ENCODE assay signal across 27 cellular contexts in the genomic region with DNA sequence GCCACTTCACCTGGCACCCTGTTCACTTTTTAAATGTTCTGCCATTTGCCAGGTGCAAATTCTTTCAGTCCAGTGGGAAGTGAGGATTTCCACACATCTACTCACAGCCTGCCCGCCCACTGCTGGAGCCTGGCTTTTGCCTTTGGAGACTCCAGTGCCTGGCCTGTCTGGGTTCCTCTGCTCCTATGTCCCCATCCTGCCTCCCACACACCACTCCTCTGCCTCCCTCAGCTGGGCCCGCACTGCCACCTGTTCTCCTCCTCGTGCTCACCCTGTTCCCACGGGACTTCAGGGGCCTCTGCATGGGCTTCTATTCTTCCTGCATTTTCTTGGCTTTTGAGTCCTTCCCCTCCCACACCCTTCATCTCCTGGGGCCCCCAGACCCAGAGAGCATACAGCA. TPM values are rescaled to one million over a fixed set of nuclear protein-coding genes. Genes with fewer than 3 reads are reported as not detected.
DNase-seq lines count a peak whose midpoint lies in the region; ATAC-seq, FAIRE-seq and TF ChIP-seq lines count a peak whose summit lies in the region.
"Had no signal": no experiment of that assay in that cellular context is flagged by ENCODE, and none has a peak within 500 bp of the region (broad histone marks: within the 10 kb centered on the region; RNA-seq: fewer than 3 reads in every experiment).

No MANE protein-coding gene starts in this region.

- H3K4me3 ChIP-seq in neural cell (ENCODE audit: low read length): no peak overlapping the region

- H2AFZ ChIP-seq in neural cell (ENCODE audit: low read depth, low read length): no peak overlapping the region
- H2AFZ ChIP-seq: parathyroid adenoma had no signal

- no peak for TF ChIP-seq CTCF in neural cell (IDR thresholded peaks at IDR 0.05; ENCODE audit: poor library complexity, severe bottlenecking)

- peaks cover 15% of the 10 kb centered on the region for H3F3A ChIP-seq in neural cell (ENCODE audit: insufficient read depth, low read length, poor library complexity, severe bottlenecking)

- H3K27me3 Mint-ChIP-seq in stimulated activated naive CD8-positive, alpha-beta T cell treated with anti-CD3 and anti-CD28 coated beads, Interleukin-15, amount 100 ng/mL, for 72 hours: peaks cover 20% of the 10 kb centered on the region

- H3K4me2 ChIP-seq in neural cell (ENCODE audit: low read length): no peak overlapping the region

- peak overlapping the region; percentile 1 for H3K9ac ChIP-seq in neural cell (ENCODE audit: low read length)
- H3K9ac ChIP-seq: KMS-11, parathyroid adenoma had no signal

- no peaks in the 10 kb centered on the region for H3K9me3 Mint-ChIP-seq in stimulated activated naive CD8-positive, alpha-beta T cell treated with anti-CD3 and anti-CD28 coated beads, Interleukin-15, amount 100 ng/mL, for 72 hours
- H3K9me3 Mint-ChIP-seq: activated naive CD8-positive, alpha-beta T cell treated with anti-CD3 and anti-CD28 coated beads, Interleukin-2, amount 50 U/mL, for 24 hours; activated T-cell treated with anti-CD3 and anti-CD28 coated beads, Interleukin-2, amount 50 U/mL, for 24 hours; CD14-positive monocyte; natural killer cell had no signal

- H3K9me3 ChIP-seq in neural cell (ENCODE audit: low read length): no peaks in the 10 kb centered on the region

- FAIRE-seq in GM19239 (lab: Jason Lieb, UNC): no peak
- FAIRE-seq: islet of Langerhans had no signal

- H3K27me3 ChIP-seq in neural cell (ENCODE audit: insufficient read depth, low read depth, low read length): no peaks in the 10 kb centered on the region

- no peak overlapping the region for H3K4me3 Mint-ChIP-seq in stimulated activated naive CD8-positive, alpha-beta T cell treated with anti-CD3 and anti-CD28 coated beads, Interleukin-15, amount 100 ng/mL, for 72 hours
- H3K4me3 Mint-ChIP-seq: activated naive CD8-positive, alpha-beta T cell treated with anti-CD3 and anti-CD28 coated beads, Interleukin-2, amount 50 U/mL, for 24 hours; activated T-cell treated with anti-CD3 and anti-CD28 coated beads, Interleukin-2, amount 50 U/mL, for 24 hours; CD14-positive monocyte; natural killer cell had no signal

- TF ChIP-seq RAD21 in neural cell (conservative IDR thresholded peaks at IDR 0.05): no peak

- H3K79me2 ChIP-seq in neural cell (replicated peaks; ENCODE audit: insufficient read depth, low read length): no peaks in the 10 kb centered on the region
- H3K79me2 ChIP-seq: parathyroid adenoma had no signal

- no peaks in the 10 kb centered on the region for H3K9me2 ChIP-seq in neural cell (ENCODE audit: insufficient read depth, low read length)

- TF ChIP-seq EP300 in neural cell (conservative IDR thresholded peaks at IDR 0.05; ENCODE audit: poor library complexity, severe bottlenecking): no peak

- no peaks in the 10 kb centered on the region for H3K36me3 ChIP-seq in neural cell (ENCODE audit: insufficient read depth, low read length)

- DNase-seq in left ventricle myocardium superior (peak; percentile 14), Right ventricle myocardium superior (no peak), NCI-H69 (lab: John Stamatoyannopoulos, UW) (peak; percentile 38), GM19239 (ENCODE audit: insufficient read length, low spot score) (no peak)
- DNase-seq in stimulated activated naive CD8-positive, alpha-beta T cell treated with anti-CD3 and anti-CD28 coated beads, Interleukin-15, amount 100 ng/mL, for 72 hours: no peak
- no peak for DNase-seq in activated CD4-positive, CD25-positive, alpha-beta regulatory T cell (lab: John Stamatoyannopoulos, UW)
- DNase-seq: activated CD4-positive, alpha-beta T cell treated with anti-CD3 and anti-CD28 coated beads for 48 hours; activated gamma-delta T cell; activated naive CD8-positive, alpha-beta T cell treated with anti-CD3 and anti-CD28 coated beads, Interleukin-2, amount 50 U/mL, for 24 hours; activated T-cell treated with anti-CD3 and anti-CD28 coated beads, Interleukin-2, amount 50 U/mL, for 24 hours; midbrain; natural killer cell; NCI-H1694; NCI-H446; NK-92 treated with Interleukin-12 subunit alpha and Interleukin-12 subunit beta, amount 100 ng/mL, for 24 hours; right cardiac atrium; SHP77 treated with DMSO at 0.1 percent for 48 hours; stimulated activated CD4-positive, alpha-beta T cell treated with anti-CD3 and anti-CD28 coated beads, Interleukin-2, amount 100 ng/mL, for 48 hours; SW 1271; T-helper 9 cell had no signal

- H3K4me1 Mint-ChIP-seq in stimulated activated naive CD8-positive, alpha-beta T cell treated with anti-CD3 and anti-CD28 coated beads, Interleukin-15, amount 100 ng/mL, for 72 hours: peaks cover 25% of the 10 kb centered on the region
- H3K4me1 Mint-ChIP-seq: natural killer cell had no signal

- H3K27ac Mint-ChIP-seq in stimulated activated naive CD8-positive, alpha-beta T cell treated with anti-CD3 and anti-CD28 coated beads, Interleukin-15, amount 100 ng/mL, for 72 hours: peak overlapping the region in 1 of 2 donors; percentile 49
- H3K27ac Mint-ChIP-seq: activated naive CD8-positive, alpha-beta T cell treated with anti-CD3 and anti-CD28 coated beads, Interleukin-2, amount 50 U/mL, for 24 hours; activated T-cell treated with anti-CD3 and anti-CD28 coated beads, Interleukin-2, amount 50 U/mL, for 24 hours; CD14-positive monocyte; natural killer cell had no signal

- peak overlapping the region; percentile 100 for H3K27ac ChIP-seq in neural cell (ENCODE audit: low read length)
- H3K27ac ChIP-seq: KMS-11, parathyroid adenoma, VCaP had no signal

- ATAC-seq in left ventricle myocardium superior: no peak
- no peak for ATAC-seq in Right ventricle myocardium superior (ENCODE audit: poor library complexity)
- no peak for ATAC-seq in stimulated activated naive CD8-positive, alpha-beta T cell treated with anti-CD3 and anti-CD28 coated beads, Interleukin-15, amount 100 ng/mL, for 72 hours
- ATAC-seq in HG02610 (IDR thresholded peaks at IDR 0.05; ENCODE audit: unreplicated experiment): no peak
- ATAC-seq: activated naive CD8-positive, alpha-beta T cell treated with anti-CD3 and anti-CD28 coated beads, Interleukin-2, amount 50 U/mL, for 24 hours; natural killer cell; right cardiac atrium had no signal

- no peaks in the 10 kb centered on the region for H4K20me1 ChIP-seq in neural cell (ENCODE audit: insufficient read depth)

- intact Hi-C loops in left ventricle myocardium superior (cut with micrococcal nuclease) (no loop called here), Right ventricle myocardium superior (cut with DNase I) (no loop called here)

TF ChIP-seq in neural cell, 6 proteins besides CTCF, POLR2A, EP300 and RAD21:
- no peak for TF ChIP-seq REST (IDR thresholded peaks at IDR 0.05; ENCODE audit: borderline replicate concordance)
- TF ChIP-seq EZH2 (IDR thresholded peaks at IDR 0.05; ENCODE audit: borderline replicate concordance, insufficient read depth, low read length, poor library complexity, severe bottlenecking): no peak
- TF ChIP-seq MXI1 (conservative IDR thresholded peaks at IDR 0.05; ENCODE audit: poor library complexity, severe bottlenecking): no peak
- TF ChIP-seq POLR2AphosphoS5 (IDR thresholded peaks at IDR 0.05): no peak
- TF ChIP-seq SMC3 (conservative IDR thresholded peaks at IDR 0.05; ENCODE audit: poor library complexity): no peak
- TF ChIP-seq TAF1 (IDR thresholded peaks at IDR 0.05; ENCODE audit: low read depth): no peak

RNA-seq across cellular contexts. Expression of gene NDRG4, which starts 7.9 kb away (rescaled TPM):
- total RNA-seq in left ventricle myocardium superior: 580 TPM
- 290 TPM for total RNA-seq in Right ventricle myocardium superior
- polyA plus RNA-seq in neural cell: 507 and 592 TPM in 2 replicates
- 346 and 414 TPM in 2 replicates for polyA minus RNA-seq in neural cell
- total RNA-seq: natural killer cell had no signal
- polyA plus RNA-seq: CD14-positive monocyte had no signal

RNA-seq across cellular contexts. Expression of gene SETD6, which starts 23.3 kb away (rescaled TPM):
- 15.3 TPM for total RNA-seq in left ventricle myocardium superior
- 14.4 TPM for total RNA-seq in Right ventricle myocardium superior
- polyA plus RNA-seq in neural cell: 59.4 and 61.2 TPM in 2 replicates
- 34.6 and 36.9 TPM in 2 replicates for polyA minus RNA-seq in neural cell

Comparison
In these comparisons a context has a peak if more than half of its experiments do, and no peak if none do; other contexts are left out.
1. DNase-seq: peak in left ventricle myocardium superior (single experiment) and NCI-H69 (single experiment); none in Right ventricle myocardium superior (single experiment), GM19239 (single experiment), stimulated activated naive CD8-positive, alpha-beta T cell treated with anti-CD3 and anti-CD28 coated beads, Interleukin-15, amount 100 ng/mL, for 72 hours (0 of 2) and activated CD4-positive, CD25-positive, alpha-beta regulatory T cell (0 of 4).